8 cellular contexts compared by ENCODE assay signal in the genomic region with DNA sequence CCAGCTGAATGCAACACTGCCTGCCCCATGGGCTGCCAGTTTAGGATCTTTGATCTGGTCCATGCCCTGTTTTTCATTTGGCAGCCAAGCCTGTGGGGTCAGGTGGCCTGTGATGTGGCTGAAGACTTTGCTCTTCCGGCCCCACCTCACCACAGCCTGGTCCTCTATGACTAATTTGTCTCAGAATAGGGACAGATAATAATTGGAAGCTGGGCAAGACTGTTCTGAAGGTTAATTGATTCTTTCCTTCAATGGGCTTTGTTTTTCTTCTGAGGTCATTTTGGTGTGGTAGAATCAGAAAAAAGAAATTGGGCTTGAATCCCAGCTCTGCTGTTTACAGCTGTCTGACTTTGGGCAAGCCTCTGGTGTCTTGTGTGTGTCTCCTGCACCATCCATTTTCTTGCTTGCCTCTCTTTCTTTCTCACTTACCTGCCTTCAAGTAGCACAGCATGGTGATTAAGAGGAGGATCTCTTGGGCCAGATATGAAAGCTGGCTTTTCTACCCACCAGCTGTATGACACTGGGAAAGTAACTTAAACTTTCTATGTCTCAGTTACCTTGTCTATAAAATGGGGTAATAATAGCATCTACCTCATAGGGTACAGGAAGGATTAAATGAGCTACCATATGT. TPM values are rescaled to one million over a fixed set of nuclear protein-coding genes. Genes with fewer than 3 reads are reported as not detected.
DNase-seq lines count a peak whose midpoint lies in the region; ATAC-seq lines count a peak whose summit lies in the region.

No MANE protein-coding gene starts in this region.

- no peak overlapping the region for H3K27ac ChIP-seq in CD8-positive, alpha-beta memory T cell (ENCODE audit: low read depth, low read length)
- H3K27ac ChIP-seq in cingulate gyrus (ENCODE audit: low read depth, low read length) = peak overlapping the region; percentile 90
- H3K27ac ChIP-seq in trophoblast cell (ENCODE audit: low read depth, low read length) = peak overlapping the region; percentile 46

- H3K4me1 Mint-ChIP-seq in CD8-positive, alpha-beta memory T cell = peaks cover 25 to 53% (median 36%) of the 10 kb centered on the region in 3 donors

- no peak overlapping the region for H3K14ac ChIP-seq in trophoblast cell (ENCODE audit: low read length)

- H3K36me3 ChIP-seq in CD8-positive, alpha-beta memory T cell (ENCODE audit: insufficient read depth, low read length) = peaks cover 13% of the 10 kb centered on the region
- H3K36me3 ChIP-seq in trophoblast cell (ENCODE audit: control insufficient read depth in 1 of 2, insufficient read depth in 2 of 2, low read length in 2 of 2) = peaks cover 0 to under 1% of the 10 kb centered on the region in 2 experiments

- peak overlapping the region; percentile 35 for H2BK5ac ChIP-seq in trophoblast cell (ENCODE audit: low read depth, low read length, poor library complexity)

- no peak overlapping the region for H3K23ac ChIP-seq in trophoblast cell (ENCODE audit: low read length)

- H3K4me1 ChIP-seq in CD8-positive, alpha-beta memory T cell (ENCODE audit: insufficient read depth, low read length) = peaks cover 7% of the 10 kb centered on the region
- peaks cover 31 to 37% of the 10 kb centered on the region in 2 experiments for H3K4me1 ChIP-seq in trophoblast cell (ENCODE audit: control insufficient read depth in 1 of 2, insufficient read depth in 2 of 2, low read length in 2 of 2)

- no peak for DNase-seq in CD8-positive, alpha-beta memory T cell
- DNase-seq in trophoblast cell (no peak), NCI-H128 (lab: John Stamatoyannopoulos, UW; ENCODE audit: unreplicated experiment) (no peak), posterior vena cava (ENCODE audit: low spot score) (no peak)
- no peak for DNase-seq in activated CD4-positive, CD25-positive, alpha-beta regulatory T cell (lab: John Stamatoyannopoulos, UW)

- POLR2A ChIA-PET in CD8-positive, alpha-beta memory T cell (lab: Charles Lee) = no interaction called here

- H3K9me3 Mint-ChIP-seq in CD8-positive, alpha-beta memory T cell = no peaks in the 10 kb centered on the region

- intact Hi-C loops in posterior vena cava (cut with DNase I) = no loop called here

- H4K8ac ChIP-seq in trophoblast cell (ENCODE audit: low read depth, low read length) = no peak overlapping the region

- peak overlapping the region; percentile 43 for H2BK120ac ChIP-seq in trophoblast cell (ENCODE audit: insufficient read depth, low read length, poor library complexity)

- peaks cover under 1 to 44% (median 10%) of the 10 kb centered on the region in 3 donors for H3K36me3 Mint-ChIP-seq in CD8-positive, alpha-beta memory T cell

- H4K12ac ChIP-seq in trophoblast cell (ENCODE audit: low read depth, low read length) = no peak overlapping the region

- no peak overlapping the region for H2AK5ac ChIP-seq in trophoblast cell (ENCODE audit: low read length)

- peak; percentile 87 for ATAC-seq in GM19455 (IDR thresholded peaks at IDR 0.05; ENCODE audit: unreplicated experiment)
- peak; percentile 80 for ATAC-seq in HG03469 (IDR thresholded peaks at IDR 0.05; ENCODE audit: unreplicated experiment)

- no CpG with 5 or more reads among the region's 1 CpG for WGBS in trophoblast cell (ENCODE audit: extremely low coverage, insufficient coverage, insufficient read length)

- H3K4me2 ChIP-seq in trophoblast cell (ENCODE audit: low read length) = no peak overlapping the region

- no peak overlapping the region for H3K4me3 ChIP-seq in CD8-positive, alpha-beta memory T cell (ENCODE audit: low read length)
- no peak overlapping the region for H3K4me3 ChIP-seq in trophoblast cell (ENCODE audit: low read depth, low read length)

- peaks cover 9% of the 10 kb centered on the region for H3K79me1 ChIP-seq in trophoblast cell (ENCODE audit: low read length)

- CTCF ChIA-PET in CD8-positive, alpha-beta memory T cell (lab: Charles Lee) = interaction anchor here (0.8 to 1.2 kb wide), 3 partner anchors 11 to 21 kb away, joined by 3 read pairs; no protein-coding TSS in a partner anchor

- no peaks in the 10 kb centered on the region for H3K27me3 Mint-ChIP-seq in CD8-positive, alpha-beta memory T cell

- H2AFZ ChIP-seq in trophoblast cell (ENCODE audit: insufficient read depth, low read length, poor library complexity) = no peak overlapping the region

- no peak overlapping the region for H3K4ac ChIP-seq in trophoblast cell (ENCODE audit: low read depth, low read length)

- H3K79me2 ChIP-seq in trophoblast cell (ENCODE audit: control insufficient read depth, insufficient read depth, low read length, poor library complexity) = peaks cover 2% of the 10 kb centered on the region

- peak overlapping the region; percentile 16 for H2BK12ac ChIP-seq in trophoblast cell (ENCODE audit: low read length)

- H3K4me3 Mint-ChIP-seq in CD8-positive, alpha-beta memory T cell = peak overlapping the region in 4 of 7 donors; percentile 3 to 52 (median 28)

- H3K27ac Mint-ChIP-seq in CD8-positive, alpha-beta memory T cell = peak overlapping the region in 6 of 8 donors; percentile 37 to 84 (median 74)

- peak overlapping the region; percentile 10 for H4K91ac ChIP-seq in trophoblast cell (ENCODE audit: low read depth, low read length)

- H3K27me3 ChIP-seq in CD8-positive, alpha-beta memory T cell (ENCODE audit: insufficient read depth, low read length, poor library complexity, severe bottlenecking) = no peaks in the 10 kb centered on the region
- H3K27me3 ChIP-seq in trophoblast cell (ENCODE audit: insufficient read depth, low read length) = no peaks in the 10 kb centered on the region

- H3K18ac ChIP-seq in trophoblast cell (ENCODE audit: low read length) = no peak overlapping the region

- H3K9ac ChIP-seq in trophoblast cell (ENCODE audit: low read length) = no peak overlapping the region

- no peaks in the 10 kb centered on the region for H3K9me3 ChIP-seq in CD8-positive, alpha-beta memory T cell (ENCODE audit: low read length)
- H3K9me3 ChIP-seq in trophoblast cell (ENCODE audit: insufficient read depth, low read depth, low read length) = no peaks in the 10 kb centered on the region

RNA-seq across cellular contexts. Expression of gene ABHD2, which starts 24.2 kb away (rescaled TPM):
- total RNA-seq in CD8-positive, alpha-beta memory T cell = 10 to 100 TPM; 68.7 to 79.8 TPM
- 22.9 TPM for polyA plus RNA-seq in CD8-positive, alpha-beta memory T cell
- polyA plus RNA-seq in trophoblast cell (2013) = 12.4 and 13.4 TPM in 2 replicates
- total RNA-seq in posterior vena cava = 100 to 1,000 TPM in 1 of 2 donors, 10 to 100 TPM in 1; 88.7 to 142 TPM
